ENCODE assay signal across 1 cellular context in genomic region chr18:519019-519879, GRCh38.
TF ChIP-seq lines count a peak whose summit lies in the region.

No MANE protein-coding gene starts in this region.

TF ChIP-seq in K562, 482 proteins besides CTCF, POLR2A, EP300 and RAD21 (continued from another document and continues in another):
- no peak for TF ChIP-seq TCFL5 (CRISPR knock-in tag; conservative IDR thresholded peaks at IDR 0.05)
- no peak for TF ChIP-seq TARDBP (IDR thresholded peaks at IDR 0.05)
- no peak for TF ChIP-seq ZNF354B (CRISPR knock-in tag; IDR thresholded peaks at IDR 0.05)
- TF ChIP-seq E2F4 (CRISPR knock-in tag; IDR thresholded peaks at IDR 0.05; ENCODE audit: low read depth), result no peak
- no peak for TF ChIP-seq NCOA6 (IDR thresholded peaks at IDR 0.05)
- TF ChIP-seq POLR3A (IDR thresholded peaks at IDR 0.05; ENCODE audit: borderline replicate concordance, extremely low read depth, insufficient read depth, insufficient read length), result no peak
- TF ChIP-seq KDM4B (IDR thresholded peaks at IDR 0.05; ENCODE audit: borderline replicate concordance in 2 of 2, low read depth in 1 of 2), result no peak
- TF ChIP-seq L3MBTL2 (IDR thresholded peaks at IDR 0.05), result peak; percentile 98
- no peak for TF ChIP-seq LARP7 (IDR thresholded peaks at IDR 0.05)
- peak; percentile 53; the same call in 1 of the 2 replicates for TF ChIP-seq E2F3 (CRISPR knock-in tag; IDR thresholded peaks at IDR 0.05)
- TF ChIP-seq SMARCE1 (IDR thresholded peaks at IDR 0.05), result peak; percentile 42; the same call in 1 of the 2 replicates
- TF ChIP-seq MTA3 (IDR thresholded peaks at IDR 0.05; ENCODE audit: borderline replicate concordance), result peak; percentile 40; the same call in 1 of the 2 replicates
- TF ChIP-seq GATA2 (CRISPR knock-in tag; IDR thresholded peaks at IDR 0.05), result 0 out of 2 replicates have a peak, but pooled peaks have one; percentile 32
- TF ChIP-seq FOXK1 (CRISPR knock-in tag; IDR thresholded peaks at IDR 0.05; ENCODE audit: borderline replicate concordance), result no peak
- TF ChIP-seq E2F8 (IDR thresholded peaks at IDR 0.05; ENCODE audit: low read depth, partially characterized antibody), result no peak
- peak; percentile 50 for TF ChIP-seq MYC (IDR thresholded peaks at IDR 0.05; ENCODE audit: low read depth, low read length)
- no peak for TF ChIP-seq MYC (CRISPR knock-in tag; IDR thresholded peaks at IDR 0.05; ENCODE audit: borderline replicate concordance, low read depth)
- no peak for TF ChIP-seq KAT2B (IDR thresholded peaks at IDR 0.05; ENCODE audit: low read depth, low read length)
- no peak for TF ChIP-seq PHF21A (IDR thresholded peaks at IDR 0.05; ENCODE audit: borderline replicate concordance, low read depth)
- peak; percentile 84 for TF ChIP-seq HDAC8 (tag; IDR thresholded peaks at IDR 0.05)
- TF ChIP-seq POU5F1 (IDR thresholded peaks at IDR 0.05; ENCODE audit: borderline replicate concordance, low read depth, low read length, partially characterized antibody), result no peak
- TF ChIP-seq CXXC5 (CRISPR knock-in tag; IDR thresholded peaks at IDR 0.05), result peak; percentile 48
- no peak for TF ChIP-seq POLR2B (IDR thresholded peaks at IDR 0.05; ENCODE audit: low read depth, partially characterized antibody)
- 0 out of 2 replicates have a peak, but pooled peaks have one; percentile 62 for TF ChIP-seq ZNF76 (CRISPR knock-in tag; IDR thresholded peaks at IDR 0.05; ENCODE audit: borderline replicate concordance)
- TF ChIP-seq CCAR2 (IDR thresholded peaks at IDR 0.05; ENCODE audit: low read depth, low read length), result no peak
- TF ChIP-seq FOXA1 (IDR thresholded peaks at IDR 0.05; ENCODE audit: borderline replicate concordance), result no peak
- TF ChIP-seq HNRNPUL1 (IDR thresholded peaks at IDR 0.05; ENCODE audit: low read length), result no peak
- TF ChIP-seq FOXJ3 (CRISPR knock-in tag; IDR thresholded peaks at IDR 0.05), result 0 out of 2 replicates have a peak, but pooled peaks have one; percentile 37
- no peak for TF ChIP-seq CGGBP1 (CRISPR knock-in tag; IDR thresholded peaks at IDR 0.05)
- TF ChIP-seq ERF (CRISPR knock-in tag; IDR thresholded peaks at IDR 0.05), result no peak
- TF ChIP-seq ZBTB5 (IDR thresholded peaks at IDR 0.05), result no peak
- no peak for TF ChIP-seq SNAPC5 (CRISPR knock-in tag; IDR thresholded peaks at IDR 0.05)
- TF ChIP-seq FOXP1 (CRISPR knock-in tag; IDR thresholded peaks at IDR 0.05), result peak; percentile 70; the same call in 1 of the 2 replicates
- no peak for TF ChIP-seq THRA (IDR thresholded peaks at IDR 0.05)
- TF ChIP-seq ZNF561 (CRISPR knock-in tag; conservative IDR thresholded peaks at IDR 0.05), result no peak
- TF ChIP-seq ZBTB17 (CRISPR knock-in tag; IDR thresholded peaks at IDR 0.05), result peak; percentile 73
- no peak for TF ChIP-seq FIP1L1 (IDR thresholded peaks at IDR 0.05; ENCODE audit: low read depth, low read length, poor library complexity, severe bottlenecking)
- no peak for TF ChIP-seq HOMEZ (CRISPR knock-in tag; IDR thresholded peaks at IDR 0.05)
- peak; percentile 92 for TF ChIP-seq C11orf30 (IDR thresholded peaks at IDR 0.05; ENCODE audit: low read depth)
- no peak for TF ChIP-seq EZH2 (IDR thresholded peaks at IDR 0.05; ENCODE audit: borderline replicate concordance, low read depth, low read length)
- TF ChIP-seq BRD9 (IDR thresholded peaks at IDR 0.05; ENCODE audit: low read depth, partially characterized antibody), result no peak
- TF ChIP-seq NONO (IDR thresholded peaks at IDR 0.05; ENCODE audit: low read depth in 2 of 2, low read length in 1 of 2), result no peak
- no peak for TF ChIP-seq POLR2H (tag; IDR thresholded peaks at IDR 0.05; ENCODE audit: low read depth)
- no peak for TF ChIP-seq SMARCA5 (IDR thresholded peaks at IDR 0.05)
- peak; percentile 90 for TF ChIP-seq ZNF766 (CRISPR knock-in tag; conservative IDR thresholded peaks at IDR 0.05)
- TF ChIP-seq ZBTB43 (CRISPR knock-in tag; IDR thresholded peaks at IDR 0.05), result no peak
- TF ChIP-seq ZNF143 (CRISPR knock-in tag; IDR thresholded peaks at IDR 0.05), result no peak
- TF ChIP-seq CEBPB (tag; IDR thresholded peaks at IDR 0.05), result no peak
- TF ChIP-seq ZNF212 (CRISPR knock-in tag; IDR thresholded peaks at IDR 0.05), result no peak
- TF ChIP-seq NUFIP1 (IDR thresholded peaks at IDR 0.05; ENCODE audit: partially characterized antibody), result peak; percentile 36
- TF ChIP-seq PKNOX1 (IDR thresholded peaks at IDR 0.05), result peak; percentile 33
- TF ChIP-seq ZNF165 (CRISPR knock-in tag; IDR thresholded peaks at IDR 0.05; ENCODE audit: borderline replicate concordance), result no peak
- no peak for TF ChIP-seq TFE3 (CRISPR knock-in tag; IDR thresholded peaks at IDR 0.05)
- TF ChIP-seq ZC3H11A (IDR thresholded peaks at IDR 0.05; ENCODE audit: low read depth, low read length), result no peak
- TF ChIP-seq MNT (conservative IDR thresholded peaks at IDR 0.05), result peak in 1 of 2 experiments; percentile 31; a peak in 1 of 4 replicates
